18 cellular contexts compared by ENCODE assay signal in the genomic region with DNA sequence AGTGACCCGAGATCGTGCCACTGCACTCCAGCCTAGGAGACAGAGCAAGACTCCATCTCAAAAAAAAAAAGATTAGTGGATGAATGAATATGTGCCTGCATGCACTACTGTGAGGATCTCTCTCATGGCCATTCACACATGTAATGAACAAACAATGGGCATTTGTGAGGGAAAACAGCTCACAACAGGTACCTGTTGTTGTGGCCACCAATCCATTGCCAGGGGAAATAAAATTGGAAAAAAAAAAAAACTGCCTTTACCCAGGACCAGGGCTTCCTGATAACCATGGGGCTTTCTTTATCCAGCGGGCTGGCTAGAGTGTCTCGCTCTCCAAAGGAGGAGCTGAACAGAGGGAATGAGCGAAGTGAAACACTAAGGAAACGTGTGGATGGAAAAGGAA. TPM values are rescaled to one million over a fixed set of nuclear protein-coding genes. Genes with fewer than 3 reads are reported as not detected.
A peak's percentile ranks its signal among the peaks of the same experiment; 100 is the strongest.
DNase-seq lines count a peak whose midpoint lies in the region; ATAC-seq, FAIRE-seq and TF ChIP-seq lines count a peak whose summit lies in the region.
"Had no signal": no experiment of that assay in that cellular context is flagged by ENCODE, and none has a peak within 500 bp of the region (broad histone marks: within the 10 kb centered on the region; RNA-seq: fewer than 3 reads in every experiment).

No MANE protein-coding gene starts in this region.

- TF ChIP-seq CTCF in GM23338 (conservative IDR thresholded peaks at IDR 0.05; ENCODE audit: low read depth in 2 of 2) (no peak), WTC11 (IDR thresholded peaks at IDR 0.05) (no peak), pancreas (IDR thresholded peaks at IDR 0.05) (no peak)

- H3K9me3 Mint-ChIP-seq in GM23338 (peaks cover 5% of the 10 kb centered on the region; the same call in 2 of the 3 replicates), WTC11 (no peaks in the 10 kb centered on the region)
- no peaks in the 10 kb centered on the region for H3K9me3 Mint-ChIP-seq in CD8-positive, alpha-beta memory T cell
- no peaks in the 10 kb centered on the region for H3K9me3 Mint-ChIP-seq in stimulated activated naive B cell treated with anti-CD40 and anti-IgM and Interleukin-4, amounts not matched to agents 10 μg/mL and 1 μg/mL and 100 μg/mL, for 72 hours

- no peak overlapping the region for H3K27ac ChIP-seq in GM23338 (ENCODE audit: low read depth)
- peak overlapping the region; percentile 94 for H3K27ac ChIP-seq in cingulate gyrus (ENCODE audit: low read depth, low read length)
- peak overlapping the region in 1 of 4 donors; percentile 18 for H3K27ac ChIP-seq in pancreas
- no peak overlapping the region for H3K27ac ChIP-seq in CD8-positive, alpha-beta memory T cell (ENCODE audit: low read depth, low read length)
- H3K27ac ChIP-seq: BLaER1 treated with 17β-estradiol and CSF1 and Interleukin-3, amounts not matched to agents 10 nM and 100 nM had no signal

- POLR2A ChIA-PET in WTC11 (lab: Charles Lee): no interaction called here
- POLR2A ChIA-PET in CD8-positive, alpha-beta memory T cell (lab: Charles Lee): no interaction called here

- no peaks in the 10 kb centered on the region for H3K9me2 ChIP-seq in GM23338 (ENCODE audit: insufficient read depth)

- peaks cover 23% of the 10 kb centered on the region; the same call in 1 of the 2 replicates for H4K20me1 ChIP-seq in GM23338 (replicated peaks; ENCODE audit: insufficient read depth)

- CTCF ChIA-PET in WTC11 (lab: Charles Lee): interaction anchor here (0.6 kb wide), 1 partner anchor 329 kb away, joined by 4 read pairs; no protein-coding TSS in a partner anchor
- CTCF ChIA-PET in CD8-positive, alpha-beta memory T cell (lab: Charles Lee): no interaction called here

- H3K4me1 ChIP-seq in GM23338 (ENCODE audit: insufficient read depth) (peaks cover 9% of the 10 kb centered on the region; the same call in 1 of the 2 replicates), pancreas (peaks cover 0 to 3% (median 0%) of the 10 kb centered on the region in 3 donors)
- no peaks in the 10 kb centered on the region for H3K4me1 ChIP-seq in CD8-positive, alpha-beta memory T cell (ENCODE audit: insufficient read depth, low read length)

- FAIRE-seq in pancreas (lab: Jason Lieb, UNC): no peak
- FAIRE-seq: D721Med, G401.6, GM12891 had no signal

- peaks cover 100% of the 10 kb centered on the region for H3K27me3 Mint-ChIP-seq in GM23338 (ENCODE audit: insufficient read depth, low read depth, poor library complexity)
- peaks cover 100% of the 10 kb centered on the region for H3K27me3 Mint-ChIP-seq in WTC11 (ENCODE audit: low read depth)
- H3K27me3 Mint-ChIP-seq in CD8-positive, alpha-beta memory T cell: peaks cover 0 to 5% of the 10 kb centered on the region in 2 donors
- H3K27me3 Mint-ChIP-seq in stimulated activated naive B cell treated with anti-CD40 and anti-IgM and Interleukin-4, amounts not matched to agents 10 μg/mL and 1 μg/mL and 100 μg/mL, for 72 hours: peaks cover 4 to 7% of the 10 kb centered on the region in 2 donors

- no peaks in the 10 kb centered on the region for H3K79me2 ChIP-seq in GM23338 (replicated peaks; ENCODE audit: insufficient read depth)

- H3K36me3 ChIP-seq in GM23338 (ENCODE audit: insufficient read depth) (no peaks in the 10 kb centered on the region), pancreas (no peaks in the 10 kb centered on the region)
- H3K36me3 ChIP-seq in CD8-positive, alpha-beta memory T cell (ENCODE audit: insufficient read depth, low read length): no peaks in the 10 kb centered on the region

- H2AFZ ChIP-seq in GM23338: no peak overlapping the region

- no peak for DNase-seq in GM23338 (ENCODE audit: low spot score)
- no peak for DNase-seq in WTC11 (ENCODE audit: low spot score)
- DNase-seq in pancreas: no peak
- DNase-seq in CD8-positive, alpha-beta memory T cell: no peak
- no peak for DNase-seq in stimulated activated naive B cell treated with anti-CD40 and anti-IgM and Interleukin-4, amounts not matched to agents 10 μg/mL and 1 μg/mL and 100 μg/mL, for 72 hours
- DNase-seq in NCI-H2196 treated with DMSO at 0.1 percent for 48 hours (lab: John Stamatoyannopoulos, UW; ENCODE audit: unreplicated experiment): no peak
- DNase-seq in stimulated activated CD4-positive, alpha-beta T cell treated with anti-CD3 and anti-CD28 coated beads, Interleukin-12 subunit alpha, Interleukin-12 subunit beta, amount 100 ng/mL, for 4 hours: no peak
- DNase-seq: ACHN; CD4-positive, CD25-positive, alpha-beta regulatory T cell; DMS153; EL; GOT3; HCEC 1CT had no signal

- H3K4me3 ChIP-seq in GM23338 (no peak overlapping the region), pancreas (no peak overlapping the region)
- no peak overlapping the region for H3K4me3 ChIP-seq in CD8-positive, alpha-beta memory T cell (ENCODE audit: low read length)
- H3K4me3 ChIP-seq: BLaER1 treated with 17β-estradiol and CSF1 and Interleukin-3, amounts not matched to agents 10 nM and 100 nM had no signal

- intact Hi-C loops in pancreas (cut with DNase I): no loop called here

- ATAC-seq in GM23338: peak; percentile 55
- peak; percentile 44 for ATAC-seq in WTC11
- peak; percentile 27 to 56 (median 34) for ATAC-seq in pancreas
- ATAC-seq in stimulated activated naive B cell treated with anti-CD40 and anti-IgM and Interleukin-4, amounts not matched to agents 10 μg/mL and 1 μg/mL and 100 μg/mL, for 72 hours (replicated peaks): no peak

- WGBS in pancreas, 2 donors: 77 to 78% methylated on average over 6 of the region's 6 CpGs

- 0 out of 3 replicates have a peak, but pooled peaks cover 3% of the 10 kb centered on the region for H3K36me3 Mint-ChIP-seq in GM23338 (ENCODE audit: low read depth)
- H3K36me3 Mint-ChIP-seq in WTC11: peaks cover 2% of the 10 kb centered on the region; the same call in 1 of the 2 replicates
- no peaks in the 10 kb centered on the region for H3K36me3 Mint-ChIP-seq in CD8-positive, alpha-beta memory T cell
- H3K36me3 Mint-ChIP-seq in stimulated activated naive B cell treated with anti-CD40 and anti-IgM and Interleukin-4, amounts not matched to agents 10 μg/mL and 1 μg/mL and 100 μg/mL, for 72 hours: no peaks in the 10 kb centered on the region
- H3K36me3 Mint-ChIP-seq: CD4-positive, CD25-positive, alpha-beta regulatory T cell had no signal

- H3F3A ChIP-seq in GM23338 (replicated peaks; ENCODE audit: low read depth): no peaks in the 10 kb centered on the region

- no peak overlapping the region for H3K4me3 Mint-ChIP-seq in GM23338
- H3K4me3 Mint-ChIP-seq in WTC11: no peak overlapping the region
- H3K4me3 Mint-ChIP-seq in CD8-positive, alpha-beta memory T cell: no peak overlapping the region
- no peak overlapping the region for H3K4me3 Mint-ChIP-seq in stimulated activated naive B cell treated with anti-CD40 and anti-IgM and Interleukin-4, amounts not matched to agents 10 μg/mL and 1 μg/mL and 100 μg/mL, for 72 hours

- H3K27me3 ChIP-seq in GM23338 (ENCODE audit: insufficient read depth): peaks cover 100% of the 10 kb centered on the region
- H3K27me3 ChIP-seq in pancreas: no peaks in the 10 kb centered on the region
- no peaks in the 10 kb centered on the region for H3K27me3 ChIP-seq in CD8-positive, alpha-beta memory T cell (ENCODE audit: insufficient read depth, low read length, poor library complexity, severe bottlenecking)
- H3K27me3 ChIP-seq: BLaER1 treated with 17β-estradiol and CSF1 and Interleukin-3, amounts not matched to agents 10 nM and 100 nM had no signal

- H3K27ac Mint-ChIP-seq in GM23338: no peak overlapping the region
- H3K27ac Mint-ChIP-seq in WTC11: no peak overlapping the region
- H3K27ac Mint-ChIP-seq in CD8-positive, alpha-beta memory T cell: peak overlapping the region in 2 of 8 donors; percentile 1 to 7
- H3K27ac Mint-ChIP-seq in stimulated activated naive B cell treated with anti-CD40 and anti-IgM and Interleukin-4, amounts not matched to agents 10 μg/mL and 1 μg/mL and 100 μg/mL, for 72 hours: no peak overlapping the region
- H3K27ac Mint-ChIP-seq: CD4-positive, CD25-positive, alpha-beta regulatory T cell had no signal

- H3K9me3 ChIP-seq in pancreas: no peaks in the 10 kb centered on the region
- H3K9me3 ChIP-seq in CD8-positive, alpha-beta memory T cell (ENCODE audit: low read length): no peaks in the 10 kb centered on the region
- H3K9me3 ChIP-seq: BLaER1 treated with 17β-estradiol and CSF1 and Interleukin-3, amounts not matched to agents 10 nM and 100 nM had no signal

- H3K4me1 Mint-ChIP-seq in GM23338 (peaks cover 5% of the 10 kb centered on the region), WTC11 (peaks cover 15% of the 10 kb centered on the region)
- peaks cover 0 to 8% (median 3%) of the 10 kb centered on the region in 3 donors for H3K4me1 Mint-ChIP-seq in CD8-positive, alpha-beta memory T cell
- H3K4me1 Mint-ChIP-seq in stimulated activated naive B cell treated with anti-CD40 and anti-IgM and Interleukin-4, amounts not matched to agents 10 μg/mL and 1 μg/mL and 100 μg/mL, for 72 hours: no peaks in the 10 kb centered on the region
- H3K4me1 Mint-ChIP-seq: CD4-positive, CD25-positive, alpha-beta regulatory T cell had no signal

- H3K4me2 ChIP-seq in GM23338: no peak overlapping the region
- H3K4me2 ChIP-seq: BLaER1 treated with 17β-estradiol and CSF1 and Interleukin-3, amounts not matched to agents 10 nM and 100 nM had no signal

TF ChIP-seq in GM23338, 12 proteins besides CTCF, POLR2A, EP300 and RAD21 (continues in another document):
- TF ChIP-seq EZH2phosphoT487 (IDR thresholded peaks at IDR 0.05; ENCODE audit: unreplicated experiment) (no peak), ZNF331 (CRISPR knock-in tag; IDR thresholded peaks at IDR 0.05; ENCODE audit: low read depth) (no peak)

TF ChIP-seq in WTC11, 78 proteins besides CTCF, POLR2A, EP300 and RAD21:
- TF ChIP-seq FOXJ3 (CRISPR knock-in tag; IDR thresholded peaks at IDR 0.05; ENCODE audit: borderline replicate concordance): no peak

RNA-seq across cellular contexts. Expression of gene SCD5, which starts 7.4 kb away (rescaled TPM):
- 1.5 and 1.6 TPM in 2 replicates for total RNA-seq in GM23338 (2014; rRNA removed; shearing (Covaris generic))
- polyA plus RNA-seq in GM23338 (2016; fragmentation: Nextera tagmentation; extraction: Ambion mirVana): 0.79 and 0.85 TPM in 2 replicates
- 4.6 to 6.3 TPM (median 4.9 TPM) in 3 replicates for total RNA-seq in WTC11 (2021)
- 10 to 100 TPM; 19.1 to 41.3 (median 27.1) TPM for total RNA-seq in pancreas
- 10 to 100 TPM; 30.3 to 58.3 TPM for polyA plus RNA-seq in pancreas
- total RNA-seq in CD8-positive, alpha-beta memory T cell: 1 to 10 TPM; 6.2 to 6.3 TPM
- polyA plus RNA-seq in CD8-positive, alpha-beta memory T cell: 2.6 TPM

Comparison
In these comparisons a context has a peak if more than half of its experiments do, and no peak if none do; other contexts are left out.
1. ATAC-seq: peak in GM23338 (single experiment), WTC11 (single experiment) and pancreas (4 of 4); none in stimulated activated naive B cell treated with anti-CD40 and anti-IgM and Interleukin-4, amounts not matched to agents 10 μg/mL and 1 μg/mL and 100 μg/mL, for 72 hours (0 of 2).